ENCODE assay signal across 3 cellular contexts in genomic region chrX:127243654-127244053, GRCh38.
"Had no signal": no experiment of that assay in that cellular context is flagged by ENCODE, and none has a peak within 500 bp of the region (broad histone marks: within the 10 kb centered on the region; RNA-seq: fewer than 3 reads in every experiment).

No MANE protein-coding gene starts in this region.

- DNase-seq: GDM1, GF-D8 had no signal

- H3K4me3 ChIP-seq: GM12878 had no signal
